ENCODE assay signal across 8 cellular contexts in genomic region chr17:61837175-61838051, GRCh38. TPM values are rescaled to one million over a fixed set of nuclear protein-coding genes. Genes with fewer than 3 reads are reported as not detected.
DNase-seq lines count a peak whose midpoint lies in the region; ATAC-seq and TF ChIP-seq lines count a peak whose summit lies in the region.

No MANE protein-coding gene starts in this region.

- H3K4me1 ChIP-seq in NT2/D1 (ENCODE audit: insufficient read depth, insufficient read length): no peaks in the 10 kb centered on the region

- TF ChIP-seq CTCF in Calu3 (IDR thresholded peaks at IDR 0.05; ENCODE audit: unreplicated experiment) (peak; percentile 38), foreskin fibroblast (IDR thresholded peaks at IDR 0.05; ENCODE audit: low read depth, low read length) (peak; percentile 81)

- no peaks in the 10 kb centered on the region for H3K27me3 ChIP-seq in NT2/D1 (ENCODE audit: insufficient read depth, insufficient read length)

- BruUV-seq in Calu3 (replicated peaks; lab: Mats Ljungman, UMichigan): no TSS peak

- H3K9me3 ChIP-seq in NT2/D1 (ENCODE audit: insufficient read depth, low read length): no peaks in the 10 kb centered on the region

- no peak overlapping the region for H3K4me3 Mint-ChIP-seq in Calu3 (ENCODE audit: low read depth, unreplicated experiment)

- intact Hi-C loops in Calu3 (cut with micrococcal nuclease; ENCODE audit: unreplicated experiment): loop anchor here (1.0 to 5.0 kb wide), 2 partner anchors 201 to 255 kb away; no protein-coding TSS in a partner anchor

- H3K36me3 Mint-ChIP-seq in Calu3 (ENCODE audit: insufficient read depth, unreplicated experiment): no peaks in the 10 kb centered on the region

- CTCF ChIA-PET in Calu3 (lab: Charles Lee): no interaction called here

- no peak overlapping the region for H3K4me3 ChIP-seq in NT2/D1 (ENCODE audit: insufficient read length, low read depth)
- H3K4me3 ChIP-seq in foreskin fibroblast (ENCODE audit: low read depth in 1 of 2, low read length in 2 of 2): no peak overlapping the region

- no peaks in the 10 kb centered on the region for H3K4me1 Mint-ChIP-seq in Calu3 (ENCODE audit: low read depth, unreplicated experiment)

- no peak overlapping the region for H3K27ac Mint-ChIP-seq in Calu3 (ENCODE audit: unreplicated experiment)

- no peaks in the 10 kb centered on the region for H3K9me3 Mint-ChIP-seq in Calu3 (ENCODE audit: low read depth, unreplicated experiment)

- H3K27me3 Mint-ChIP-seq in Calu3 (ENCODE audit: unreplicated experiment): no peaks in the 10 kb centered on the region

- peaks cover 9% of the 10 kb centered on the region for H3K36me3 ChIP-seq in NT2/D1 (ENCODE audit: insufficient read depth, insufficient read length, low read length)

- H3K9ac ChIP-seq in NT2/D1 (ENCODE audit: insufficient read length, low read depth): no peak overlapping the region

- DNase-seq in Calu3: peak; percentile 39
- DNase-seq in HK-2 (ENCODE audit: unreplicated experiment): peak; percentile 34
- DNase-seq in NT2/D1 (ENCODE audit: low read depth, low spot score): peak; percentile 11
- DNase-seq in activated T-cell treated with anti-CD3 and anti-CD28 coated beads, Interleukin-2, amount 50 U/mL, for 1 hour: peak; percentile 38
- peak; percentile 51 to 87 for DNase-seq in foreskin fibroblast
- DNase-seq in pons (ENCODE audit: low spot score): peak; percentile 45
- no peak for DNase-seq in effector CD8-positive, alpha-beta T cell (lab: John Stamatoyannopoulos, UW)

- no peak for ATAC-seq in GM19023 (IDR thresholded peaks at IDR 0.05; ENCODE audit: unreplicated experiment)

RNA-seq across cellular contexts. Expression of gene BRIP1, which starts 25.9 kb away (rescaled TPM):
- 10.3 and 12.3 TPM in 2 replicates for total RNA-seq in Calu3 (2022)
